8 cellular contexts compared by ENCODE assay signal in the genomic region with DNA sequence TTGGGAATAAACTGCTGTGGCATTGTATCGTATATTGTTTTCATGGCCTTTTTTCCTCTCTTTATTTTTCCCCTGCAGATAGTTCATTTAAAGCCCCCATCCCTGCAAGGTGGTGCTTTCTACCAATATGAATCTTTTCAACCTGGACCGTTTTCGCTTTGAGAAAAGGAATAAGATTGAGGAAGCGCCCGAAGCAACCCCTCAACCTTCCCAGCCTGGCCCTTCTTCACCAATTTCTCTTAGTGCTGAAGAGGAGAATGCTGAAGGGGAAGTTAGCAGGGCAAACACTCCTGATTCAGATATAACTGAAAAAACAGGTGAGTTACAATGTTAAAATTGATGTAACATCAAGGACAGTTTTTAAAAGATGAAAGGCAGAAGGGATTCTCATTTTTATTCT. TPM values are rescaled to one million over a fixed set of nuclear protein-coding genes. Genes with fewer than 3 reads are reported as not detected.
DNase-seq lines count a peak whose midpoint lies in the region; ATAC-seq and TF ChIP-seq lines count a peak whose summit lies in the region.

No MANE protein-coding gene starts in this region.

- in situ Hi-C loops in IMR-90 (cut with MboI; ENCODE audit: low sequenced_read_pairs): no loop called here

- no peak overlapping the region for H3K18ac ChIP-seq in IMR-90 (ENCODE audit: low read depth, low read length)
- peak overlapping the region; percentile 22 for H3K18ac ChIP-seq in mesendoderm (ENCODE audit: low read length)

- H3K9me1 ChIP-seq in IMR-90 (ENCODE audit: insufficient read depth, low read length): no peaks in the 10 kb centered on the region

- H3K27me3 ChIP-seq in AG04450 (ENCODE audit: control insufficient read depth, insufficient read depth, low read length) (no peaks in the 10 kb centered on the region), IMR-90 (ENCODE audit: control insufficient read depth, insufficient read depth, low read length) (no peaks in the 10 kb centered on the region), mesendoderm (ENCODE audit: insufficient read depth, low read length, poor library complexity) (no peaks in the 10 kb centered on the region)

- peak overlapping the region; percentile 98 for H2BK5ac ChIP-seq in IMR-90 (ENCODE audit: low read depth, low read length, poor library complexity, severe bottlenecking)
- peak overlapping the region; percentile 13 for H2BK5ac ChIP-seq in mesendoderm (ENCODE audit: low read length)

- H3K27ac Mint-ChIP-seq in brain: peak overlapping the region; percentile 99 to 100 (median 100)

- peak overlapping the region; percentile 94 for H3K4me2 ChIP-seq in IMR-90 (ENCODE audit: low read depth, low read length)
- H3K4me2 ChIP-seq in mesendoderm (ENCODE audit: low read length): peak overlapping the region; percentile 91

- H3K23ac ChIP-seq in IMR-90 (ENCODE audit: low read depth, low read length): peak overlapping the region; percentile 100
- no peak overlapping the region for H3K23ac ChIP-seq in mesendoderm (ENCODE audit: low read length)

- POLR2A ChIA-PET in AG04450 (lab: Yijun Ruan, JAX) (interaction anchor here (1.0 kb wide), 1 partner anchor 15 kb away, joined by 6 read pairs; no protein-coding TSS in a partner anchor), IMR-90 (lab: Charles Lee; ENCODE audit: unreplicated experiment) (no interaction called here)

- H3K36me3 ChIP-seq in IMR-90 (ENCODE audit: control insufficient read depth, insufficient read depth, low read length): peaks cover 7% of the 10 kb centered on the region
- H3K36me3 ChIP-seq in mesendoderm (ENCODE audit: control insufficient read depth, insufficient read depth, low read length): peaks cover 2% of the 10 kb centered on the region

- TF ChIP-seq CTCF in AG04450 (IDR thresholded peaks at IDR 0.05; ENCODE audit: low read depth, low read length): no peak
- no peak for TF ChIP-seq CTCF in IMR-90 (conservative IDR thresholded peaks at IDR 0.05; ENCODE audit: low read depth, low read length)
- no peak for TF ChIP-seq CTCF in brain (conservative IDR thresholded peaks at IDR 0.05)

- no CpG with 5 or more reads among the region's 5 CpGs for WGBS in IMR-90 (ENCODE audit: extremely low coverage in 2 of 2, insufficient read length in 1 of 2), 2 experiments
- no CpG with 5 or more reads among the region's 5 CpGs for WGBS in mesendoderm (ENCODE audit: extremely low coverage, insufficient coverage, low lambda C conversion rate)

- peak overlapping the region; percentile 87 for H3K4me3 ChIP-seq in AG04450 (ENCODE audit: low read depth, low read length)
- H3K4me3 ChIP-seq in IMR-90 (ENCODE audit: insufficient read depth, low read depth, low read length): peak overlapping the region; percentile 69
- H3K4me3 ChIP-seq in mesendoderm (ENCODE audit: low read length): peak overlapping the region; percentile 95

- H2AK5ac ChIP-seq in IMR-90 (ENCODE audit: low read depth, low read length) (no peak overlapping the region), mesendoderm (ENCODE audit: low read length) (peak overlapping the region; percentile 45)

- peak overlapping the region; percentile 40; the same call in 1 of the 2 replicates for H4K91ac ChIP-seq in IMR-90 (ENCODE audit: insufficient read depth, low read depth, low read length)

- CTCF ChIA-PET in AG04450 (lab: Charles Lee): no interaction called here
- CTCF ChIA-PET in IMR-90 (lab: Yijun Ruan, JAX): interaction anchor here (0.6 to 0.9 kb wide), 2 partner anchors 12 to 807 kb away, joined by 4 read pairs; no protein-coding TSS in a partner anchor

- dilution Hi-C loops in IMR-90 (cut with HindIII; ENCODE audit: low sequenced_read_pairs, unreplicated experiment): no loop called here

- no peaks in the 10 kb centered on the region for H4K20me1 ChIP-seq in IMR-90 (ENCODE audit: insufficient read depth, low read length)

- H3K9ac ChIP-seq in IMR-90 (ENCODE audit: low read depth, low read length) (peak overlapping the region; percentile 94), mesendoderm (ENCODE audit: low read length) (peak overlapping the region; percentile 98)

- H3K9me3 ChIP-seq in AG04450 (ENCODE audit: control insufficient read depth, insufficient read depth, low read length): peaks cover 2% of the 10 kb centered on the region; the same call in 1 of the 2 replicates
- no peaks in the 10 kb centered on the region for H3K9me3 ChIP-seq in IMR-90 (ENCODE audit: control insufficient read depth, insufficient read depth, low read length)

- H2BK120ac ChIP-seq in IMR-90 (ENCODE audit: low read depth, low read length) (peak overlapping the region; percentile 97; the same call in 1 of the 2 replicates), mesendoderm (ENCODE audit: low read depth, low read length) (no peak overlapping the region)

- H3K56ac ChIP-seq in IMR-90 (ENCODE audit: extremely low read depth, insufficient read depth, low read length) (peak overlapping the region; percentile 100), mesendoderm (ENCODE audit: low read length) (peak overlapping the region; percentile 99)

- peaks cover 20% of the 10 kb centered on the region for H3K79me2 ChIP-seq in mesendoderm (ENCODE audit: control insufficient read depth, insufficient read depth, low read length)

- H3K27ac ChIP-seq in AG04450 (ENCODE audit: low read depth, low read length) (peak overlapping the region; percentile 98), IMR-90 (ENCODE audit: insufficient read depth, low read length) (peak overlapping the region; percentile 97), mesendoderm (ENCODE audit: low read depth, low read length) (peak overlapping the region; percentile 97)

- no peak for TF ChIP-seq RAD21 in IMR-90 (IDR thresholded peaks at IDR 0.05; ENCODE audit: low read length)

- H3K4me3 Mint-ChIP-seq in brain: peak overlapping the region; percentile 92 to 100 (median 97)

- no peak for TF ChIP-seq POLR2A in IMR-90 (IDR thresholded peaks at IDR 0.05; ENCODE audit: low read depth, low read length)

- intact Hi-C loops in IMR-90 (cut with micrococcal nuclease): no loop called here

- H4K8ac ChIP-seq in IMR-90 (ENCODE audit: low read depth in 2 of 2, low read length in 2 of 2): peak overlapping the region; percentile 78 to 100
- peak overlapping the region; percentile 99 for H4K8ac ChIP-seq in mesendoderm (ENCODE audit: low read depth, low read length)

- no peak overlapping the region for H2BK20ac ChIP-seq in IMR-90 (ENCODE audit: low read depth, low read length)

- peaks cover 4% of the 10 kb centered on the region for H3K27me3 Mint-ChIP-seq in brain

- H2AK9ac ChIP-seq in IMR-90 (replicated peaks; ENCODE audit: low read depth, low read length, poor library complexity): peak overlapping the region; percentile 43

- peak overlapping the region; percentile 99 for H3K4ac ChIP-seq in IMR-90 (ENCODE audit: low read depth, low read length)
- peak overlapping the region; percentile 81 for H3K4ac ChIP-seq in mesendoderm (ENCODE audit: low read depth, low read length)

- H3K4me1 ChIP-seq in IMR-90 (ENCODE audit: control insufficient read depth, insufficient read depth, low read length) (peaks cover 2% of the 10 kb centered on the region; the same call in 1 of the 2 replicates), mesendoderm (ENCODE audit: control insufficient read depth, low read depth, low read length) (peaks cover 5% of the 10 kb centered on the region)

- BruUV-seq in IMR-90 (replicated peaks; lab: Mats Ljungman, UMichigan): no TSS peak

- H3K79me1 ChIP-seq in IMR-90 (ENCODE audit: low read depth in 1 of 2, low read length in 2 of 2) (peaks cover 19 to 23% of the 10 kb centered on the region in 2 experiments), mesendoderm (ENCODE audit: low read length) (peaks cover 6% of the 10 kb centered on the region)

- H3K4me1 Mint-ChIP-seq in brain: peaks cover 58% of the 10 kb centered on the region

- H3K14ac ChIP-seq in IMR-90 (replicated peaks; ENCODE audit: low read depth, low read length): peak overlapping the region; percentile 100

- H3K9me3 Mint-ChIP-seq in brain: peaks cover 0 to 9% (median 2%) of the 10 kb centered on the region in 5 experiments

- peak overlapping the region; percentile 98 for H2AFZ ChIP-seq in IMR-90 (replicated peaks; ENCODE audit: low read length, poor library complexity)

- no peak for ATAC-seq in IMR-90 (ENCODE audit: low read depth)
- ATAC-seq in GM19455 (IDR thresholded peaks at IDR 0.05; ENCODE audit: unreplicated experiment): no peak

- H3K36me3 Mint-ChIP-seq in brain: peaks cover 45% of the 10 kb centered on the region

- H4K5ac ChIP-seq in IMR-90 (ENCODE audit: low read depth, low read length) (peak overlapping the region; percentile 35), mesendoderm (ENCODE audit: low read length) (peak overlapping the region; percentile 33)

- DNase-seq in AG04450 (ENCODE audit: low read depth, low spot score): no peak
- DNase-seq in IMR-90: no peak
- no peak for DNase-seq in mesendoderm
- no peak for DNase-seq in DMS153 treated with DMSO at 0.1 percent for 48 hours (lab: John Stamatoyannopoulos, UW; ENCODE audit: unreplicated experiment)
- no peak for DNase-seq in ureter (ENCODE audit: low spot score)
- DNase-seq in NCI-H2029 (lab: John Stamatoyannopoulos, UW): no peak

- H2BK15ac ChIP-seq in IMR-90 (ENCODE audit: low read depth, low read length) (no peak overlapping the region), mesendoderm (replicated peaks; ENCODE audit: low read depth) (no peak overlapping the region)

TF ChIP-seq in IMR-90, 13 proteins besides CTCF, POLR2A, EP300 and RAD21 (continues in another document):
- TF ChIP-seq NFE2L2 (IDR thresholded peaks at IDR 0.05; ENCODE audit: low read depth, low read length): no peak
- TF ChIP-seq CEBPB (IDR thresholded peaks at IDR 0.05; ENCODE audit: low read depth, low read length): no peak
- no peak for TF ChIP-seq CHD1 (IDR thresholded peaks at IDR 0.05; ENCODE audit: low read depth, low read length)
- TF ChIP-seq SMC3 (IDR thresholded peaks at IDR 0.05; ENCODE audit: low read depth, low read length): no peak
- TF ChIP-seq, protein P1, sequence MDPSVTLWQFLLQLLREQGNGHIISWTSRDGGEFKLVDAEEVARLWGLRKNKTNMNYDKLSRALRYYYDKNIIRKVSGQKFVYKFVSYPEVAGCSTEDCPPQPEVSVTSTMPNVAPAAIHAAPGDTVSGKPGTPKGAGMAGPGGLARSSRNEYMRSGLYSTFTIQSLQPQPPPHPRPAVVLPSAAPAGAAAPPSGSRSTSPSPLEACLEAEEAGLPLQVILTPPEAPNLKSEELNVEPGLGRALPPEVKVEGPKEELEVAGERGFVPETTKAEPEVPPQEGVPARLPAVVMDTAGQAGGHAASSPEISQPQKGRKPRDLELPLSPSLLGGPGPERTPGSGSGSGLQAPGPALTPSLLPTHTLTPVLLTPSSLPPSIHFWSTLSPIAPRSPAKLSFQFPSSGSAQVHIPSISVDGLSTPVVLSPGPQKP (IDR thresholded peaks at IDR 0.05; ENCODE audit: borderline replicate concordance, low read depth, low read length): no peak

RNA-seq across cellular contexts. Expression of a gene that starts 0.6 kb away (rescaled TPM):
- polyA plus RNA-seq in AG04450 (2011; rRNA removed) (24.4 and 39.6 TPM in 2 replicates), IMR-90 (2012; rRNA removed) (10.5 and 12.3 TPM in 2 replicates), brain (ENCODE audit: insufficient read depth, low read depth, low replicate concordance) (4.6 TPM)
- polyA minus RNA-seq in AG04450 (2011; rRNA and poly(A)+ RNA removed): 19.7 and 39.6 TPM in 2 replicates
- total RNA-seq in IMR-90 (2012; rRNA removed) (35.3 and 45.3 TPM in 2 replicates), ureter (39.7 TPM)
- 1.1 and 1.5 TPM in 2 replicates for polyA plus RNA-seq in IMR-90 (2012; cell fraction: cytosol; rRNA removed)
- 2.7 and 24.2 TPM in 2 replicates for polyA plus RNA-seq in IMR-90 (2012; cell fraction: nucleus; rRNA removed; ENCODE audit: low replicate concordance)
- 53.3 TPM for polyA plus RNA-seq in mesendoderm (2013, experiment 1 of 2)
- 52.3 TPM for polyA plus RNA-seq in mesendoderm (2013, experiment 2 of 2)
